In the genomic region with DNA sequence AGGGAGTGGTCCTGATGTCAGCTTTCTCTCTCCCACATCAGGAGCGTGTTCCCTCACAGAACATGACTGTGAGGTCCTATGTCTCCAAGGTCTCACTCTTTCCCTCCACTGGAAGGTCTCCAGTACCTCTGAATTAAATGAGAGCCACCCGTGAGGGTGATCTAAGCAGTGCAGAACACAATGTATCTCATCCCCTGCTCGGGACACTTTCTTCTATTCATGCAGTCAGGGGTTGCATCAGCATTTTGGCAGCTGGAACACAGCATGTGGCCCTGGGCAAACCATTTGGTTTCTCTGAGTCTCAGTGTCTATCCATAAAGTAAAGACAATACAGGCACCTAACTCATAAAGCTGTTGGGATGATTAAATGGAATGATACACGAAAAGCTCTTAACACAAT, we compare ENCODE assay signal across 23 cellular contexts. TPM values are rescaled to one million over a fixed set of nuclear protein-coding genes. Genes with fewer than 3 reads are reported as not detected.
A peak's percentile ranks its signal among the peaks of the same experiment; 100 is the strongest.
DNase-seq lines count a peak whose midpoint lies in the region; ATAC-seq and TF ChIP-seq lines count a peak whose summit lies in the region.
"Had no signal": no experiment of that assay in that cellular context is flagged by ENCODE, and none has a peak within 500 bp of the region (broad histone marks: within the 10 kb centered on the region; RNA-seq: fewer than 3 reads in every experiment).

No MANE protein-coding gene starts in this region.

- H3K4me1 ChIP-seq in right cardiac atrium (ENCODE audit: control insufficient read depth, insufficient read depth, low read length) = peaks cover 10% of the 10 kb centered on the region
- peaks cover 30% of the 10 kb centered on the region for H3K4me1 ChIP-seq in suprapubic skin
- H3K4me1 ChIP-seq: esophagus squamous epithelium had no signal

- POLR2A ChIA-PET in WTC11 (lab: Charles Lee) = no interaction called here

- peaks cover 6% of the 10 kb centered on the region; the same call in 1 of the 2 replicates for H3K4me1 Mint-ChIP-seq in WTC11
- H3K4me1 Mint-ChIP-seq: activated naive CD4-positive, alpha-beta T cell treated with anti-CD3 and anti-CD28 coated beads, Interleukin-2, amount 10 ng/mL, durations not matched to agents 7 days and 5 days; IgD-negative memory B cell had no signal

- H3K9me3 Mint-ChIP-seq in WTC11 = no peaks in the 10 kb centered on the region
- H3K9me3 Mint-ChIP-seq: activated CD4-positive, alpha-beta memory T cell treated with anti-CD3 and anti-CD28 coated beads for 36 hours; activated naive CD4-positive, alpha-beta T cell treated with anti-CD3 and anti-CD28 coated beads, Interleukin-2, amount 10 ng/mL, durations not matched to agents 7 days and 5 days; activated T-cell treated with anti-CD3 and anti-CD28 coated beads, Interleukin-2, amount 50 U/mL, for 24 hours; brain had no signal

- TF ChIP-seq CTCF in WTC11 (IDR thresholded peaks at IDR 0.05) = no peak
- peak in 1 of 2 donors; percentile 9 for TF ChIP-seq CTCF in suprapubic skin (IDR thresholded peaks at IDR 0.05)

- intact Hi-C loops in right cardiac atrium (cut with DNase I) = no loop called here

- TF ChIP-seq POLR2A in suprapubic skin (IDR thresholded peaks at IDR 0.05) = no peak

- no peak overlapping the region for H3K27ac Mint-ChIP-seq in WTC11
- H3K27ac Mint-ChIP-seq: activated CD4-positive, alpha-beta memory T cell treated with anti-CD3 and anti-CD28 coated beads for 36 hours; activated naive CD4-positive, alpha-beta T cell treated with anti-CD3 and anti-CD28 coated beads, Interleukin-2, amount 10 ng/mL, durations not matched to agents 7 days and 5 days; activated T-cell treated with anti-CD3 and anti-CD28 coated beads, Interleukin-2, amount 50 U/mL, for 24 hours; brain; IgD-negative memory B cell had no signal

- H3K4me3 Mint-ChIP-seq in WTC11 = no peak overlapping the region
- H3K4me3 Mint-ChIP-seq: activated CD4-positive, alpha-beta memory T cell treated with anti-CD3 and anti-CD28 coated beads for 36 hours; activated naive CD4-positive, alpha-beta T cell treated with anti-CD3 and anti-CD28 coated beads, Interleukin-2, amount 10 ng/mL, durations not matched to agents 7 days and 5 days; activated T-cell treated with anti-CD3 and anti-CD28 coated beads, Interleukin-2, amount 50 U/mL, for 24 hours; brain; IgD-negative memory B cell had no signal

- H3K27me3 ChIP-seq in right cardiac atrium (ENCODE audit: control insufficient read depth, insufficient read depth) (no peaks in the 10 kb centered on the region), suprapubic skin (no peaks in the 10 kb centered on the region)
- H3K27me3 ChIP-seq: esophagus squamous epithelium had no signal

- no peak for DNase-seq in WTC11 (ENCODE audit: low spot score)
- DNase-seq in right cardiac atrium = peak in 2 of 3 donors; percentile 56 to 78
- DNase-seq in suprapubic skin (ENCODE audit: low spot score in 2 of 2) = peak in 1 of 2 donors; percentile 76
- DNase-seq in mesenteric fat pad (ENCODE audit: low spot score) = no peak
- no peak for DNase-seq in C1 segment of cervical spinal cord (lab: John Stamatoyannopoulos, UW)
- DNase-seq: activated CD4-positive, alpha-beta memory T cell treated with anti-CD3 and anti-CD28 coated beads for 36 hours; activated naive CD4-positive, alpha-beta T cell treated with anti-CD3 and anti-CD28 coated beads, Interleukin-2, amount 10 ng/mL, durations not matched to agents 7 days and 5 days; activated T-cell treated with anti-CD3 and anti-CD28 coated beads, Interleukin-2, amount 50 U/mL, for 24 hours; esophagus squamous epithelium; HCEC 1CT; kidney glomerular epithelial cell; NCI-H187; NK-92 treated with Interleukin-12 subunit alpha and Interleukin-12 subunit beta, amount 100 ng/mL, for 24 hours; stimulated activated CD8-positive, alpha-beta memory T cell treated with anti-CD3 and anti-CD28 coated beads, Interleukin-4, amount 100 ng/mL, for 48 hours; T-helper 1 cell had no signal

- H3K9me3 ChIP-seq in right cardiac atrium (ENCODE audit: control insufficient read depth, low read length) = no peaks in the 10 kb centered on the region
- H3K9me3 ChIP-seq in suprapubic skin = no peaks in the 10 kb centered on the region
- H3K9me3 ChIP-seq: esophagus squamous epithelium had no signal

- no peaks in the 10 kb centered on the region for H3K36me3 ChIP-seq in suprapubic skin
- H3K36me3 ChIP-seq: esophagus squamous epithelium had no signal

- H3K4me3 ChIP-seq in right cardiac atrium (ENCODE audit: low read length) = no peak overlapping the region
- no peak overlapping the region for H3K4me3 ChIP-seq in suprapubic skin
- H3K4me3 ChIP-seq: dorsolateral prefrontal cortex, esophagus squamous epithelium had no signal

- 55% methylated on average over 4 of the region's 4 CpGs for WGBS in right cardiac atrium
- 55% methylated on average over 4 of the region's 4 CpGs for WGBS in suprapubic skin

- H3K36me3 Mint-ChIP-seq in WTC11 = no peaks in the 10 kb centered on the region
- H3K36me3 Mint-ChIP-seq: activated CD4-positive, alpha-beta memory T cell treated with anti-CD3 and anti-CD28 coated beads for 36 hours; activated naive CD4-positive, alpha-beta T cell treated with anti-CD3 and anti-CD28 coated beads, Interleukin-2, amount 10 ng/mL, durations not matched to agents 7 days and 5 days; brain; IgD-negative memory B cell had no signal

- peaks cover 2% of the 10 kb centered on the region; the same call in 1 of the 2 replicates for H3K27me3 Mint-ChIP-seq in WTC11 (ENCODE audit: low read depth)
- H3K27me3 Mint-ChIP-seq: activated naive CD4-positive, alpha-beta T cell treated with anti-CD3 and anti-CD28 coated beads, Interleukin-2, amount 10 ng/mL, durations not matched to agents 7 days and 5 days had no signal

- CTCF ChIA-PET in WTC11 (lab: Charles Lee) = interaction anchor here (1.2 kb wide), 1 partner anchor 52 kb away, joined by 4 read pairs; no protein-coding TSS in a partner anchor

- no peak for TF ChIP-seq EP300 in suprapubic skin (IDR thresholded peaks at IDR 0.05)

- ATAC-seq in WTC11 (0 out of 2 replicates have a peak, but pooled peaks have one; percentile 24), esophagus mucosa (peak; percentile 54), right cardiac atrium (peak; percentile 77 to 88), HG02759 (IDR thresholded peaks at IDR 0.05; ENCODE audit: unreplicated experiment) (no peak)

- H3K27ac ChIP-seq in right cardiac atrium (ENCODE audit: low read length) (no peak overlapping the region), suprapubic skin (peak overlapping the region; percentile 84)
- H3K27ac ChIP-seq: dorsolateral prefrontal cortex, esophagus squamous epithelium, HL-60, RWPE1, VCaP had no signal

TF ChIP-seq in WTC11, 78 proteins besides CTCF, POLR2A, EP300 and RAD21 (continues in another document):
- TF ChIP-seq NFATC4 (CRISPR knock-in tag; IDR thresholded peaks at IDR 0.05) (no peak), ZNF396 (CRISPR knock-in tag; IDR thresholded peaks at IDR 0.05; ENCODE audit: borderline replicate concordance) (no peak), TCF7 (CRISPR knock-in tag; IDR thresholded peaks at IDR 0.05; ENCODE audit: low read depth) (no peak), TEAD1 (CRISPR knock-in tag; IDR thresholded peaks at IDR 0.05) (no peak), GRHL2 (CRISPR knock-in tag; IDR thresholded peaks at IDR 0.05; ENCODE audit: insufficient replicate concordance, severe bottlenecking) (no peak)
- TF ChIP-seq, protein P1, sequence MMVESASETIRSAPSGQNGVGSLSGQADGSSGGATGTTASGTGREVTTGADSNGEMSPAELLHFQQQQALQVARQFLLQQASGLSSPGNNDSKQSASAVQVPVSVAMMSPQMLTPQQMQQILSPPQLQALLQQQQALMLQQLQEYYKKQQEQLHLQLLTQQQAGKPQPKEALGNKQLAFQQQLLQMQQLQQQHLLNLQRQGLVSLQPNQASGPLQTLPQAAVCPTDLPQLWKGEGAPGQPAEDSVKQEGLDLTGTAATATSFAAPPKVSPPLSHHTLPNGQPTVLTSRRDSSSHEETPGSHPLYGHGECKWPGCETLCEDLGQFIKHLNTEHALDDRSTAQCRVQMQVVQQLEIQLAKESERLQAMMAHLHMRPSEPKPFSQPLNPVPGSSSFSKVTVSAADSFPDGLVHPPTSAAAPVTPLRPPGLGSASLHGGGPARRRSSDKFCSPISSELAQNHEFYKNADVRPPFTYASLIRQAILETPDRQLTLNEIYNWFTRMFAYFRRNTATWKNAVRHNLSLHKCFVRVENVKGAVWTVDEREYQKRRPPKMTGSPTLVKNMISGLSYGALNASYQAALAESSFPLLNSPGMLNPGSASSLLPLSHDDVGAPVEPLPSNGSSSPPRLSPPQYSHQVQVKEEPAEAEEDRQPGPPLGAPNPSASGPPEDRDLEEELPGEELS (CRISPR knock-in tag; IDR thresholded peaks at IDR 0.05) = no peak
- TF ChIP-seq, protein P2, sequence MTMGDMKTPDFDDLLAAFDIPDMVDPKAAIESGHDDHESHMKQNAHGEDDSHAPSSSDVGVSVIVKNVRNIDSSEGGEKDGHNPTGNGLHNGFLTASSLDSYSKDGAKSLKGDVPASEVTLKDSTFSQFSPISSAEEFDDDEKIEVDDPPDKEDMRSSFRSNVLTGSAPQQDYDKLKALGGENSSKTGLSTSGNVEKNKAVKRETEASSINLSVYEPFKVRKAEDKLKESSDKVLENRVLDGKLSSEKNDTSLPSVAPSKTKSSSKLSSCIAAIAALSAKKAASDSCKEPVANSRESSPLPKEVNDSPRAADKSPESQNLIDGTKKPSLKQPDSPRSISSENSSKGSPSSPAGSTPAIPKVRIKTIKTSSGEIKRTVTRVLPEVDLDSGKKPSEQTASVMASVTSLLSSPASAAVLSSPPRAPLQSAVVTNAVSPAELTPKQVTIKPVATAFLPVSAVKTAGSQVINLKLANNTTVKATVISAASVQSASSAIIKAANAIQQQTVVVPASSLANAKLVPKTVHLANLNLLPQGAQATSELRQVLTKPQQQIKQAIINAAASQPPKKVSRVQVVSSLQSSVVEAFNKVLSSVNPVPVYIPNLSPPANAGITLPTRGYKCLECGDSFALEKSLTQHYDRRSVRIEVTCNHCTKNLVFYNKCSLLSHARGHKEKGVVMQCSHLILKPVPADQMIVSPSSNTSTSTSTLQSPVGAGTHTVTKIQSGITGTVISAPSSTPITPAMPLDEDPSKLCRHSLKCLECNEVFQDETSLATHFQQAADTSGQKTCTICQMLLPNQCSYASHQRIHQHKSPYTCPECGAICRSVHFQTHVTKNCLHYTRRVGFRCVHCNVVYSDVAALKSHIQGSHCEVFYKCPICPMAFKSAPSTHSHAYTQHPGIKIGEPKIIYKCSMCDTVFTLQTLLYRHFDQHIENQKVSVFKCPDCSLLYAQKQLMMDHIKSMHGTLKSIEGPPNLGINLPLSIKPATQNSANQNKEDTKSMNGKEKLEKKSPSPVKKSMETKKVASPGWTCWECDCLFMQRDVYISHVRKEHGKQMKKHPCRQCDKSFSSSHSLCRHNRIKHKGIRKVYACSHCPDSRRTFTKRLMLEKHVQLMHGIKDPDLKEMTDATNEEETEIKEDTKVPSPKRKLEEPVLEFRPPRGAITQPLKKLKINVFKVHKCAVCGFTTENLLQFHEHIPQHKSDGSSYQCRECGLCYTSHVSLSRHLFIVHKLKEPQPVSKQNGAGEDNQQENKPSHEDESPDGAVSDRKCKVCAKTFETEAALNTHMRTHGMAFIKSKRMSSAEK (CRISPR knock-in tag; IDR thresholded peaks at IDR 0.05; ENCODE audit: borderline replicate concordance) = no peak

RNA-seq across cellular contexts. Expression of a gene that starts 34.2 kb away (rescaled TPM):
- total RNA-seq in WTC11 (2021) = 5.3 to 6.7 TPM (median 6.5 TPM) in 3 replicates
- total RNA-seq in esophagus mucosa = 55.9 TPM
- 10 to 100 TPM; 15.1 to 22.8 (median 21.5) TPM for total RNA-seq in right cardiac atrium
- polyA plus RNA-seq in right cardiac atrium = 6.9 TPM
- 10 to 100 TPM; 25.7 to 89.4 (median 69.2) TPM for total RNA-seq in suprapubic skin
- 86.0 TPM for total RNA-seq in mesenteric fat pad
- total RNA-seq: activated CD4-positive, alpha-beta memory T cell treated with anti-CD3 and anti-CD28 coated beads for 36 hours had no signal
- polyA plus RNA-seq: IgD-negative memory B cell had no signal

Comparison
In these comparisons a context has a peak if more than half of its experiments do, and no peak if none do; other contexts are left out.
1. DNase-seq: peak in right cardiac atrium (2 of 3); none in WTC11 (single experiment), mesenteric fat pad (single experiment) and C1 segment of cervical spinal cord (0 of 14).